9 cellular contexts compared by ENCODE assay signal in the genomic region with DNA sequence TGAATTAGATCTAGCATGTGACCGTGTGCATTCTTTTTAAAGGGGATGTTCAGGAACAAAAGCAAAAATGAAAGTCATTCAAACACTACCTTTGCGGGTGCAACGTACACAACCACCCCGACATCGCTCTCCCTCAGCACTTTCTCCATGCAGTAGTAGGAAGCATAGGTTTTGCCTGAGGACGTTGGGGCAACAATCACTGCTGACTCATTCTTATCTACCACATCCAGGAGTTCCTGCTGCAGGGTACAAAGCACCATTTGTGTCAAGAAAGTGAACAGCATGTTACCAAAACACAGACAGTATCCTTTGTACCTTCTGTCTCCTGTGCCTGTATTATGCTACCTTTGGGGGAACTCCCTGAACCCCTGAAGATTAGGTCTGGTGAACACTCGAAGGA. TPM values are rescaled to one million over a fixed set of nuclear protein-coding genes. Genes with fewer than 3 reads are reported as not detected.
DNase-seq lines count a peak whose midpoint lies in the region; ATAC-seq and TF ChIP-seq lines count a peak whose summit lies in the region.
"Had no signal": no experiment of that assay in that cellular context is flagged by ENCODE, and none has a peak within 500 bp of the region (broad histone marks: within the 10 kb centered on the region; RNA-seq: fewer than 3 reads in every experiment).

No MANE protein-coding gene starts in this region.

- no peaks in the 10 kb centered on the region for H3K4me1 ChIP-seq in CD8-positive, alpha-beta memory T cell (ENCODE audit: insufficient read depth, low read length)
- no peaks in the 10 kb centered on the region for H3K4me1 ChIP-seq in prostate gland (replicated peaks)

- H3K9me3 ChIP-seq in CD8-positive, alpha-beta memory T cell (ENCODE audit: low read length), result no peaks in the 10 kb centered on the region
- no peaks in the 10 kb centered on the region for H3K9me3 ChIP-seq in prostate gland

- H3K9me3 Mint-ChIP-seq in activated naive CD4-positive, alpha-beta T cell treated with anti-CD3 and anti-CD28 coated beads, Interleukin-2, amount 50 U/mL, for 72 hours, result no peaks in the 10 kb centered on the region
- no peaks in the 10 kb centered on the region for H3K9me3 Mint-ChIP-seq in CD8-positive, alpha-beta memory T cell
- H3K9me3 Mint-ChIP-seq: nephron had no signal

- TF ChIP-seq POLR2A in prostate gland (IDR thresholded peaks at IDR 0.05), result no peak

- H3K36me3 ChIP-seq in CD8-positive, alpha-beta memory T cell (ENCODE audit: insufficient read depth, low read length), result peaks cover 28% of the 10 kb centered on the region
- no peaks in the 10 kb centered on the region for H3K36me3 ChIP-seq in prostate gland

- no peak overlapping the region for H3K4me3 ChIP-seq in CD8-positive, alpha-beta memory T cell (ENCODE audit: low read length)
- no peak overlapping the region for H3K4me3 ChIP-seq in prostate gland

- intact Hi-C loops in prostate gland (cut with DNase I), result no loop called here

- CTCF ChIA-PET in CD8-positive, alpha-beta memory T cell (lab: Charles Lee), result no interaction called here

- no peaks in the 10 kb centered on the region for H3K27me3 Mint-ChIP-seq in CD8-positive, alpha-beta memory T cell

- TF ChIP-seq CTCF in prostate gland (IDR thresholded peaks at IDR 0.05), result no peak

- WGBS in prostate gland, result 70% methylated on average over 7 of the region's 7 CpGs

- H3K4me3 Mint-ChIP-seq in CD8-positive, alpha-beta memory T cell, result no peak overlapping the region
- H3K4me3 Mint-ChIP-seq: nephron had no signal

- H3K27ac ChIP-seq in CD8-positive, alpha-beta memory T cell (ENCODE audit: low read depth, low read length), result no peak overlapping the region
- no peak overlapping the region for H3K27ac ChIP-seq in prostate gland

- H3K27me3 ChIP-seq in CD8-positive, alpha-beta memory T cell (ENCODE audit: insufficient read depth, low read length, poor library complexity, severe bottlenecking), result no peaks in the 10 kb centered on the region
- no peaks in the 10 kb centered on the region for H3K27me3 ChIP-seq in prostate gland (replicated peaks; ENCODE audit: insufficient read depth)

- H3K4me1 Mint-ChIP-seq in CD8-positive, alpha-beta memory T cell, result peaks cover 0 to 5% (median 0%) of the 10 kb centered on the region in 3 donors
- H3K4me1 Mint-ChIP-seq: nephron had no signal

- peak; percentile 34 for DNase-seq in EH (ENCODE audit: low read depth)
- DNase-seq in activated naive CD4-positive, alpha-beta T cell treated with anti-CD3 and anti-CD28 coated beads, Interleukin-2, amount 50 U/mL, for 72 hours (ENCODE audit: low spot score in 2 of 2), result no peak
- DNase-seq in islet precursor cell, result peak; percentile 91
- no peak for DNase-seq in CD8-positive, alpha-beta memory T cell
- DNase-seq in NCI-H187 treated with DMSO at 0.1 percent for 48 hours (lab: John Stamatoyannopoulos, UW), result no peak
- DNase-seq in prostate gland (ENCODE audit: low spot score), result no peak

- POLR2A ChIA-PET in CD8-positive, alpha-beta memory T cell (lab: Charles Lee), result no interaction called here

- H3K36me3 Mint-ChIP-seq in activated naive CD4-positive, alpha-beta T cell treated with anti-CD3 and anti-CD28 coated beads, Interleukin-2, amount 50 U/mL, for 72 hours, result peaks cover 8 to 25% of the 10 kb centered on the region in 2 donors
- peaks cover 25 to 94% (median 49%) of the 10 kb centered on the region in 3 donors for H3K36me3 Mint-ChIP-seq in CD8-positive, alpha-beta memory T cell

- ATAC-seq in HG02759 (IDR thresholded peaks at IDR 0.05; ENCODE audit: unreplicated experiment) (peak; percentile 58), GM19023 (IDR thresholded peaks at IDR 0.05; ENCODE audit: unreplicated experiment) (no peak)
- peak; percentile 79 to 81 for ATAC-seq in activated naive CD4-positive, alpha-beta T cell treated with anti-CD3 and anti-CD28 coated beads, Interleukin-2, amount 50 U/mL, for 72 hours

- H3K27ac Mint-ChIP-seq in activated naive CD4-positive, alpha-beta T cell treated with anti-CD3 and anti-CD28 coated beads, Interleukin-2, amount 50 U/mL, for 72 hours, result peak overlapping the region; percentile 44 to 83
- H3K27ac Mint-ChIP-seq in CD8-positive, alpha-beta memory T cell, result peak overlapping the region in 2 of 8 donors; percentile 9 to 33
- H3K27ac Mint-ChIP-seq: nephron had no signal

RNA-seq across cellular contexts. Expression of gene DDX60L, which starts 58.6 kb away (rescaled TPM):
- 1 to 10 TPM; 4.5 to 8.7 TPM for total RNA-seq in activated naive CD4-positive, alpha-beta T cell treated with anti-CD3 and anti-CD28 coated beads, Interleukin-2, amount 50 U/mL, for 72 hours
- total RNA-seq in CD8-positive, alpha-beta memory T cell, result 1 to 10 TPM; 5.0 to 8.1 TPM
- 19.0 TPM for polyA plus RNA-seq in CD8-positive, alpha-beta memory T cell
- 10 to 100 TPM; 11.9 to 13.1 TPM for total RNA-seq in prostate gland

Comparison
In these comparisons a context has a peak if more than half of its experiments do, and no peak if none do; other contexts are left out.
1. DNase-seq: peak in EH (single experiment) and islet precursor cell (single experiment); none in activated naive CD4-positive, alpha-beta T cell treated with anti-CD3 and anti-CD28 coated beads, Interleukin-2, amount 50 U/mL, for 72 hours (0 of 2), CD8-positive, alpha-beta memory T cell (0 of 5), NCI-H187 treated with DMSO at 0.1 percent for 48 hours (single experiment) and prostate gland (single experiment).